ENCODE assay signal across 8 cellular contexts in genomic region chr12:63917864-63918742, GRCh38.
A peak's percentile ranks its signal among the peaks of the same experiment; 100 is the strongest.
DNase-seq lines count a peak whose midpoint lies in the region; ATAC-seq and TF ChIP-seq lines count a peak whose summit lies in the region.

No MANE protein-coding gene starts in this region.

- no peaks in the 10 kb centered on the region for H3K36me3 ChIP-seq in neutrophil

- TF ChIP-seq CTCF in CD14-positive monocyte (IDR thresholded peaks at IDR 0.05), result no peak
- no peak for TF ChIP-seq CTCF in neutrophil (IDR thresholded peaks at IDR 0.05)

- peaks cover 0 to 4% of the 10 kb centered on the region in 2 donors for H3K36me3 Mint-ChIP-seq in CD14-positive monocyte

- peaks cover 0 to 6% (median under 1%) of the 10 kb centered on the region in 3 donors for H3K27me3 Mint-ChIP-seq in CD14-positive monocyte (ENCODE audit: low read depth in 3 of 3)

- peak overlapping the region; percentile 65 for H3K27ac ChIP-seq in neutrophil

- no peaks in the 10 kb centered on the region for H3K27me3 ChIP-seq in neutrophil

- no peak overlapping the region for H3K4me3 ChIP-seq in neutrophil (ENCODE audit: low read depth in 1 of 2, low read length in 1 of 2)

- peak; percentile 84 for ATAC-seq in GM21390 (IDR thresholded peaks at IDR 0.05; ENCODE audit: unreplicated experiment)
- no peak for ATAC-seq in HG02642 (IDR thresholded peaks at IDR 0.05; ENCODE audit: poor library complexity, unreplicated experiment)

- peaks cover 41% of the 10 kb centered on the region for H3K4me1 Mint-ChIP-seq in CD14-positive monocyte

- H3K27ac Mint-ChIP-seq in CD14-positive monocyte, result peak overlapping the region; percentile 92 to 99 (median 98)

- intact Hi-C loops in CD14-positive monocyte (cut with micrococcal nuclease), result loop anchor here (2.0 to 10.0 kb wide), 4 partner anchors 37 to 487 kb away; partner anchors contain the start of genes SRGAP1 (in 1 of the 2) and XPOT (in 1 of the 2)

- H3K4me3 Mint-ChIP-seq in CD14-positive monocyte, result peak overlapping the region; percentile 64 to 82

- H3K4me1 ChIP-seq in neutrophil (ENCODE audit: control insufficient read depth in 1 of 2, insufficient read depth in 1 of 2, low read depth in 1 of 2, low read length in 1 of 2), result peaks cover 17 to 25% of the 10 kb centered on the region in 2 experiments

- peaks cover 0 to 3% (median 0%) of the 10 kb centered on the region in 7 donors for H3K9me3 Mint-ChIP-seq in CD14-positive monocyte

- no peaks in the 10 kb centered on the region for H3K9me3 ChIP-seq in neutrophil

- peak; percentile 71 for DNase-seq in CD14-positive monocyte (ENCODE audit: low spot score)
- DNase-seq in M059J (ENCODE audit: low read depth), result peak; percentile 94
- DNase-seq in dedifferentiated amniotic fluid mesenchymal stem cell (ENCODE audit: extremely low spot score), result peak; percentile 96
- DNase-seq in activated T-cell treated with anti-CD3 and anti-CD28 coated beads for 4 hours, result no peak
- DNase-seq in cortex of kidney (lab: John Stamatoyannopoulos, UW), result no peak

Comparison
In these comparisons a context has a peak if more than half of its experiments do, and no peak if none do; other contexts are left out.
1. DNase-seq: peak in CD14-positive monocyte (single experiment), M059J (single experiment) and dedifferentiated amniotic fluid mesenchymal stem cell (single experiment); none in activated T-cell treated with anti-CD3 and anti-CD28 coated beads for 4 hours (single experiment) and cortex of kidney (single experiment).